26 cellular contexts compared by ENCODE assay signal in the genomic region with DNA sequence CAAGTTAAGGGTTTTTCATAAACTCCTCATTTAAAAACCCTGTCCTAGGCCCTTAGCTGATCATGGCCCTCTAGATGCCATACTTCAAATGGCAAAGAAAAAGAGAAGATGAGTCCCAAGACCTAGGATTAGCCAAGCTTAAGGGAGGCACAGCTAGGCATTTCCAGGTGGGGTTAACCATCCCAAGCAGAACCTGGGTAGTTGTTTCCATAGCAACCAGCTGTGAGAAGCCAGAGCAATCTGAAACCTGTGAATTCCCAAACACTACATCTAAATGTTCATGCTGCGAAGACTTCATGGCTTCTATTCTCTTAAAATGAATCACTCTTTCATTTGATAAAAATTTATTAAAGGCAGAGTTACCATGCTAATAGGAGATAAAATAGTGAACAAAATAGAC.
"Had no signal": no experiment of that assay in that cellular context is flagged by ENCODE, and none has a peak within 500 bp of the region (broad histone marks: within the 10 kb centered on the region; RNA-seq: fewer than 3 reads in every experiment).

No MANE protein-coding gene starts in this region.

- ATAC-seq: activated naive CD4-positive, alpha-beta T cell treated with anti-CD3 and anti-CD28 coated beads, Interleukin-2, amount 50 U/mL, for 72 hours; activated naive CD8-positive, alpha-beta T cell treated with anti-CD3 and anti-CD28 coated beads, Interleukin-2, amount 50 U/mL, for 24 hours; activated T-cell treated with anti-CD3 and anti-CD28 coated beads, Interleukin-2, amount 50 U/mL, for 4 hours; body of pancreas; T-helper 17 cell had no signal

- H3K36me3 ChIP-seq: ascending aorta had no signal

- H3K36me3 Mint-ChIP-seq: activated CD4-positive, alpha-beta memory T cell treated with anti-CD3 and anti-CD28 coated beads for 36 hours; activated naive CD4-positive, alpha-beta T cell treated with anti-CD3 and anti-CD28 coated beads, Interleukin-2, amount 50 U/mL, for 72 hours had no signal

- H3K9me3 Mint-ChIP-seq: activated B cell treated with CpG ODN at 0.5 μM for 24 hours; activated CD4-positive, alpha-beta memory T cell treated with anti-CD3 and anti-CD28 coated beads for 36 hours; activated CD4-positive, alpha-beta T cell treated with anti-CD3 and anti-CD28 coated beads, Interleukin-2, amount 10 ng/mL, durations not matched to agents 7 days and 5 days; activated naive CD8-positive, alpha-beta T cell treated with anti-CD3 and anti-CD28 coated beads, Interleukin-2, amount 50 U/mL, for 24 hours; activated T-cell treated with anti-CD3 and anti-CD28 coated beads, Interleukin-2, amount 50 U/mL, for 4 hours had no signal

- H3K9me3 ChIP-seq: ascending aorta, body of pancreas had no signal

- H3K27ac ChIP-seq: ascending aorta, body of pancreas had no signal

- H3K4me1 ChIP-seq: ascending aorta had no signal

- H3K27me3 ChIP-seq: ascending aorta, body of pancreas had no signal

- H3K4me3 Mint-ChIP-seq: activated B cell treated with CpG ODN at 0.5 μM for 24 hours; activated CD4-positive, alpha-beta memory T cell treated with anti-CD3 and anti-CD28 coated beads for 36 hours; activated CD4-positive, alpha-beta T cell treated with anti-CD3 and anti-CD28 coated beads, Interleukin-2, amount 10 ng/mL, durations not matched to agents 7 days and 5 days; activated naive CD8-positive, alpha-beta T cell treated with anti-CD3 and anti-CD28 coated beads, Interleukin-2, amount 50 U/mL, for 24 hours; activated T-cell treated with anti-CD3 and anti-CD28 coated beads, Interleukin-2, amount 50 U/mL, for 4 hours; T-helper 17 cell had no signal

- H3K4me3 ChIP-seq: ascending aorta, body of pancreas had no signal

- H3K4me1 Mint-ChIP-seq: activated CD4-positive, alpha-beta T cell treated with anti-CD3 and anti-CD28 coated beads, Interleukin-2, amount 10 ng/mL, durations not matched to agents 7 days and 5 days had no signal

- DNase-seq: activated B cell treated with CpG ODN at 0.5 μM for 24 hours; activated CD4-positive, alpha-beta memory T cell treated with anti-CD3 and anti-CD28 coated beads for 36 hours; activated CD4-positive, alpha-beta T cell treated with anti-CD3 and anti-CD28 coated beads for 1 hour; activated CD4-positive, alpha-beta T cell treated with anti-CD3 and anti-CD28 coated beads, Interleukin-2, amount 10 ng/mL, durations not matched to agents 7 days and 5 days; activated CD8-positive, alpha-beta memory T cell treated with anti-CD3 and anti-CD28 coated beads for 24 hours; activated effector memory CD4-positive, alpha-beta T cell treated with anti-CD3 and anti-CD28 coated beads, Interleukin-2, amount 50 U/mL, for 16 hours; activated naive CD4-positive, alpha-beta T cell treated with Interleukin-2 at 50 U/mL for 16 hours; activated naive CD8-positive, alpha-beta T cell treated with anti-CD3 and anti-CD28 coated beads, Interleukin-2, amount 50 U/mL, for 24 hours; activated T-cell treated with anti-CD3 and anti-CD28 coated beads, Interleukin-2, amount 50 U/mL, for 4 hours; amniotic stem cell; body of pancreas; IMR-90; KG1; MV-4-11; NCI-H1092 treated with DMSO at 0.1 percent for 48 hours; NCI-H1417 treated with DMSO at 0.1 percent for 48 hours; NCI-H1694; NCI-H2029; NCI-H446; NCI-H524 treated with DMSO at 0.1 percent for 48 hours; NCI-H82; SIG-M5; T-helper 17 cell; T-helper 9 cell had no signal

- H3K27me3 Mint-ChIP-seq: activated B cell treated with CpG ODN at 0.5 μM for 24 hours; activated CD4-positive, alpha-beta memory T cell treated with anti-CD3 and anti-CD28 coated beads for 36 hours; activated CD4-positive, alpha-beta T cell treated with anti-CD3 and anti-CD28 coated beads, Interleukin-2, amount 10 ng/mL, durations not matched to agents 7 days and 5 days; activated naive CD8-positive, alpha-beta T cell treated with anti-CD3 and anti-CD28 coated beads, Interleukin-2, amount 50 U/mL, for 24 hours; T-helper 17 cell had no signal

- H3K27ac Mint-ChIP-seq: activated B cell treated with CpG ODN at 0.5 μM for 24 hours; activated CD4-positive, alpha-beta memory T cell treated with anti-CD3 and anti-CD28 coated beads for 36 hours; activated CD4-positive, alpha-beta T cell treated with anti-CD3 and anti-CD28 coated beads, Interleukin-2, amount 10 ng/mL, durations not matched to agents 7 days and 5 days; activated naive CD4-positive, alpha-beta T cell treated with anti-CD3 and anti-CD28 coated beads, Interleukin-2, amount 50 U/mL, for 72 hours; activated naive CD8-positive, alpha-beta T cell treated with anti-CD3 and anti-CD28 coated beads, Interleukin-2, amount 50 U/mL, for 24 hours; T-helper 17 cell had no signal
